Comparison of ENCODE assay signal across 19 cellular contexts in the genomic region with DNA sequence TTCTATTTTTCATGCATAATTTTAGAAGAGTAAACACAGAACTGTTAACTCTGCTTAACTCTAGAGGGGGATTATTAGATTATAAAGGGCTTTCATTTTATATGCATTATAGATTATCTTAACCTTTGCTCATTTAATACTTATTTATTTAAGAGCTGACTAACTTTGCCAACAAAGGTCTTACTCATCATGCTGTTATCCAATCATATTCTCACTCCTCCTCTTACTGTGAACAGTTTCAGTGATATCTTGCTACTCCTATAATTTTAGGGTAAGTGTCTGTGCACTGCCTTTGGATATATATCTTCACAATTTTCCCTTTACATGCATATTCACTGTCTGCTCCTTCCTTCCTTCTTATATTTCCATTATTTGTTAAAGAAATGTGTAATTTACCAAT.
DNase-seq lines count a peak whose midpoint lies in the region; TF ChIP-seq lines count a peak whose summit lies in the region.
"Had no signal": no experiment of that assay in that cellular context is flagged by ENCODE, and none has a peak within 500 bp of the region (broad histone marks: within the 10 kb centered on the region; RNA-seq: fewer than 3 reads in every experiment).

No MANE protein-coding gene starts in this region.

- DNase-seq in AG08396 (ENCODE audit: low spot score) (peak; percentile 2), HFFc6 (peak; percentile 3), amniotic epithelial cell (ENCODE audit: low read depth) (peak; percentile 14), fibroblast of peridontal ligament (ENCODE audit: extremely low read depth) (peak; percentile 2), NCI-H146 treated with DMSO at 0.1 percent for 48 hours (lab: John Stamatoyannopoulos, UW; ENCODE audit: unreplicated experiment) (no peak), activated gamma-delta T cell treated with Interleukin-2 at 50 U/mL for 16 hours (no peak), NCI-H510A (lab: John Stamatoyannopoulos, UW) (no peak)
- DNase-seq in stimulated activated naive CD4-positive, alpha-beta T cell treated with Interleukin-2 at 50 U/mL for 16 hours (lab: John Stamatoyannopoulos, UW) = no peak
- DNase-seq: 8988T; CD4-positive, alpha-beta memory T cell; DMS79 treated with DMSO at 0.1 percent for 48 hours; GF-D8; Kasumi-1; NCI-H1105; NCI-H187; NCI-H446 treated with DMSO at 0.1 percent for 48 hours; NCI-H748 treated with DMSO at 0.1 percent for 48 hours; OCI-M1 had no signal

- no peaks in the 10 kb centered on the region for H3K9me3 Mint-ChIP-seq in HFFc6

- no peak for TF ChIP-seq CTCF in HFFc6 (IDR thresholded peaks at IDR 0.05)

- no peaks in the 10 kb centered on the region for H3K36me3 Mint-ChIP-seq in HFFc6 (ENCODE audit: low read depth)
- H3K36me3 Mint-ChIP-seq: CD4-positive, alpha-beta memory T cell; IgD-negative memory B cell had no signal

- H3K27me3 Mint-ChIP-seq in HFFc6 (ENCODE audit: insufficient read depth) = no peaks in the 10 kb centered on the region
- H3K27me3 Mint-ChIP-seq: CD4-positive, alpha-beta memory T cell; IgD-negative memory B cell had no signal

- H3K4me1 Mint-ChIP-seq in HFFc6 (ENCODE audit: low read depth) = peaks cover 11% of the 10 kb centered on the region
- H3K4me1 Mint-ChIP-seq: CD4-positive, alpha-beta memory T cell; IgD-negative memory B cell had no signal

- H3K27ac Mint-ChIP-seq in HFFc6 = no peak overlapping the region
- H3K27ac Mint-ChIP-seq: CD4-positive, alpha-beta memory T cell; IgD-negative memory B cell had no signal

- H3K4me3 Mint-ChIP-seq in HFFc6 = no peak overlapping the region
- H3K4me3 Mint-ChIP-seq: CD4-positive, alpha-beta memory T cell; IgD-negative memory B cell had no signal

Comparison
In these comparisons a context has a peak if more than half of its experiments do, and no peak if none do; other contexts are left out.
1. DNase-seq: peak in AG08396 (single experiment), HFFc6 (single experiment), amniotic epithelial cell (single experiment) and fibroblast of peridontal ligament (single experiment); none in NCI-H146 treated with DMSO at 0.1 percent for 48 hours (single experiment), activated gamma-delta T cell treated with Interleukin-2 at 50 U/mL for 16 hours (single experiment), stimulated activated naive CD4-positive, alpha-beta T cell treated with Interleukin-2 at 50 U/mL for 16 hours (single experiment) and NCI-H510A (single experiment).